9 cellular contexts compared by ENCODE assay signal in the genomic region with DNA sequence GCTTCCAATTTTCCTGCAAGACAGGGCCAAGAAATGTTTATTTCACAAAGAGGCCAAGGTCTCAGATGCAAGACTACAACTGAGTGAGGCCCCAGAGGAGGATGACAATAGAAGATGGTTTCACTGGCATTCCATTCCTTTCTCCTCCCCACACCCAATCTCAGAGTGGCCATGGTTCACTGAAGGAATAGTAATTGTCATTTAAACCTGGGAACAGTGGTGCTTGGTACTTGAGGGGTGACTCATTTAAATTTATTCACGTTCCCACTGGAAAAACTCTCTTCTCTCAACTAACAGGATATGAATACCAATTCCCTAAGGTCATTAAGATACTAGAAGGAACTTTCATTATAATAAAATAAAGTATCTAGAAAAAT. TPM values are rescaled to one million over a fixed set of nuclear protein-coding genes. Genes with fewer than 3 reads are reported as not detected.
DNase-seq lines count a peak whose midpoint lies in the region; ATAC-seq and TF ChIP-seq lines count a peak whose summit lies in the region.
"Had no signal": no experiment of that assay in that cellular context is flagged by ENCODE, and none has a peak within 500 bp of the region (broad histone marks: within the 10 kb centered on the region; RNA-seq: fewer than 3 reads in every experiment).

No MANE protein-coding gene starts in this region.

- ATAC-seq in GM23338, result peak; percentile 86
- peak in 2 of 4 donors; percentile 30 to 59 for ATAC-seq in heart left ventricle
- ATAC-seq in HG03097 (IDR thresholded peaks at IDR 0.05; ENCODE audit: low FRiP score, unreplicated experiment), result no peak
- ATAC-seq in HG02973 (IDR thresholded peaks at IDR 0.05; ENCODE audit: unreplicated experiment), result no peak

- H4K20me1 ChIP-seq in GM23338 (replicated peaks; ENCODE audit: insufficient read depth), result no peaks in the 10 kb centered on the region

- no peaks in the 10 kb centered on the region for H3K36me3 Mint-ChIP-seq in GM23338 (ENCODE audit: low read depth)

- H3F3A ChIP-seq in GM23338 (replicated peaks; ENCODE audit: low read depth), result no peaks in the 10 kb centered on the region

- H3K4me1 Mint-ChIP-seq in GM23338, result peaks cover 34% of the 10 kb centered on the region

- no peaks in the 10 kb centered on the region for H3K36me3 ChIP-seq in GM23338 (ENCODE audit: insufficient read depth)
- no peaks in the 10 kb centered on the region for H3K36me3 ChIP-seq in heart left ventricle
- no peaks in the 10 kb centered on the region for H3K36me3 ChIP-seq in skeletal muscle tissue (ENCODE audit: control insufficient read depth in 3 of 3, insufficient read depth in 3 of 3, low read length in 3 of 3)

- DNase-seq in GM23338 (ENCODE audit: low spot score) (peak; percentile 73), amniotic epithelial cell (ENCODE audit: low read depth) (peak; percentile 66), heart left ventricle (no peak), SHP77 treated with DMSO at 0.1 percent for 48 hours (lab: John Stamatoyannopoulos, UW) (no peak), RPMI8226 (no peak)
- DNase-seq: NCI-H146 had no signal

- H3K9me3 ChIP-seq in heart left ventricle (no peaks in the 10 kb centered on the region), skeletal muscle tissue (ENCODE audit: control insufficient read depth in 3 of 3, low read length in 3 of 3) (no peaks in the 10 kb centered on the region)

- WGBS in heart left ventricle, 4 donors, result 36 to 50% (median 42%) methylated on average over 1 of the region's 1 CpG

- no peak overlapping the region for H3K4me3 ChIP-seq in GM23338
- no peak overlapping the region for H3K4me3 ChIP-seq in heart left ventricle
- H3K4me3 ChIP-seq in skeletal muscle tissue (ENCODE audit: low read length in 3 of 3), result no peak overlapping the region

- H2AFZ ChIP-seq in GM23338, result no peak overlapping the region

- TF ChIP-seq POLR2A in heart left ventricle (IDR thresholded peaks at IDR 0.05), result no peak

- no peaks in the 10 kb centered on the region for H3K27me3 Mint-ChIP-seq in GM23338 (ENCODE audit: insufficient read depth, low read depth, poor library complexity)

- H3K9ac ChIP-seq in skeletal muscle tissue (ENCODE audit: low read depth in 1 of 3, low read length in 3 of 3), result no peak overlapping the region

- intact Hi-C loops in heart left ventricle (cut with DNase I), result no loop called here

- H3K9me2 ChIP-seq in GM23338 (ENCODE audit: insufficient read depth), result peaks cover 23% of the 10 kb centered on the region

- H3K4me3 Mint-ChIP-seq in GM23338, result peak overlapping the region; percentile 35; the same call in 1 of the 3 replicates

- H3K4me1 ChIP-seq in GM23338 (ENCODE audit: insufficient read depth) (peaks cover 24% of the 10 kb centered on the region), heart left ventricle (peaks cover 0 to 53% (median 16%) of the 10 kb centered on the region in 12 donors), skeletal muscle tissue (ENCODE audit: control insufficient read depth in 3 of 3, insufficient read depth in 3 of 3, low read length in 3 of 3) (peaks cover 2 to 11% (median 5%) of the 10 kb centered on the region in 3 donors)

- H3K27me3 ChIP-seq in GM23338 (ENCODE audit: insufficient read depth), result no peaks in the 10 kb centered on the region
- no peaks in the 10 kb centered on the region for H3K27me3 ChIP-seq in heart left ventricle
- H3K27me3 ChIP-seq in skeletal muscle tissue (ENCODE audit: control insufficient read depth in 3 of 3, insufficient read depth in 3 of 3, low read length in 3 of 3), result no peaks in the 10 kb centered on the region

- H3K9me3 Mint-ChIP-seq in GM23338, result no peaks in the 10 kb centered on the region

- TF ChIP-seq CTCF in GM23338 (conservative IDR thresholded peaks at IDR 0.05; ENCODE audit: low read depth in 2 of 2), result no peak
- no peak for TF ChIP-seq CTCF in heart left ventricle (IDR thresholded peaks at IDR 0.05)

- H3K27ac ChIP-seq in GM23338 (ENCODE audit: low read depth), result peak overlapping the region; percentile 86
- peak overlapping the region; percentile 25 to 84 (median 38) for H3K27ac ChIP-seq in heart left ventricle
- H3K27ac ChIP-seq in skeletal muscle tissue (ENCODE audit: low read depth, low read length), result peak overlapping the region; percentile 4

- H3K27ac Mint-ChIP-seq in GM23338, result peak overlapping the region; percentile 95

- no peaks in the 10 kb centered on the region for H3K79me2 ChIP-seq in GM23338 (replicated peaks; ENCODE audit: insufficient read depth)

- no peak overlapping the region for H3K4me2 ChIP-seq in GM23338

TF ChIP-seq in GM23338, 12 proteins besides CTCF, POLR2A, EP300 and RAD21:
- TF ChIP-seq, protein P1, sequence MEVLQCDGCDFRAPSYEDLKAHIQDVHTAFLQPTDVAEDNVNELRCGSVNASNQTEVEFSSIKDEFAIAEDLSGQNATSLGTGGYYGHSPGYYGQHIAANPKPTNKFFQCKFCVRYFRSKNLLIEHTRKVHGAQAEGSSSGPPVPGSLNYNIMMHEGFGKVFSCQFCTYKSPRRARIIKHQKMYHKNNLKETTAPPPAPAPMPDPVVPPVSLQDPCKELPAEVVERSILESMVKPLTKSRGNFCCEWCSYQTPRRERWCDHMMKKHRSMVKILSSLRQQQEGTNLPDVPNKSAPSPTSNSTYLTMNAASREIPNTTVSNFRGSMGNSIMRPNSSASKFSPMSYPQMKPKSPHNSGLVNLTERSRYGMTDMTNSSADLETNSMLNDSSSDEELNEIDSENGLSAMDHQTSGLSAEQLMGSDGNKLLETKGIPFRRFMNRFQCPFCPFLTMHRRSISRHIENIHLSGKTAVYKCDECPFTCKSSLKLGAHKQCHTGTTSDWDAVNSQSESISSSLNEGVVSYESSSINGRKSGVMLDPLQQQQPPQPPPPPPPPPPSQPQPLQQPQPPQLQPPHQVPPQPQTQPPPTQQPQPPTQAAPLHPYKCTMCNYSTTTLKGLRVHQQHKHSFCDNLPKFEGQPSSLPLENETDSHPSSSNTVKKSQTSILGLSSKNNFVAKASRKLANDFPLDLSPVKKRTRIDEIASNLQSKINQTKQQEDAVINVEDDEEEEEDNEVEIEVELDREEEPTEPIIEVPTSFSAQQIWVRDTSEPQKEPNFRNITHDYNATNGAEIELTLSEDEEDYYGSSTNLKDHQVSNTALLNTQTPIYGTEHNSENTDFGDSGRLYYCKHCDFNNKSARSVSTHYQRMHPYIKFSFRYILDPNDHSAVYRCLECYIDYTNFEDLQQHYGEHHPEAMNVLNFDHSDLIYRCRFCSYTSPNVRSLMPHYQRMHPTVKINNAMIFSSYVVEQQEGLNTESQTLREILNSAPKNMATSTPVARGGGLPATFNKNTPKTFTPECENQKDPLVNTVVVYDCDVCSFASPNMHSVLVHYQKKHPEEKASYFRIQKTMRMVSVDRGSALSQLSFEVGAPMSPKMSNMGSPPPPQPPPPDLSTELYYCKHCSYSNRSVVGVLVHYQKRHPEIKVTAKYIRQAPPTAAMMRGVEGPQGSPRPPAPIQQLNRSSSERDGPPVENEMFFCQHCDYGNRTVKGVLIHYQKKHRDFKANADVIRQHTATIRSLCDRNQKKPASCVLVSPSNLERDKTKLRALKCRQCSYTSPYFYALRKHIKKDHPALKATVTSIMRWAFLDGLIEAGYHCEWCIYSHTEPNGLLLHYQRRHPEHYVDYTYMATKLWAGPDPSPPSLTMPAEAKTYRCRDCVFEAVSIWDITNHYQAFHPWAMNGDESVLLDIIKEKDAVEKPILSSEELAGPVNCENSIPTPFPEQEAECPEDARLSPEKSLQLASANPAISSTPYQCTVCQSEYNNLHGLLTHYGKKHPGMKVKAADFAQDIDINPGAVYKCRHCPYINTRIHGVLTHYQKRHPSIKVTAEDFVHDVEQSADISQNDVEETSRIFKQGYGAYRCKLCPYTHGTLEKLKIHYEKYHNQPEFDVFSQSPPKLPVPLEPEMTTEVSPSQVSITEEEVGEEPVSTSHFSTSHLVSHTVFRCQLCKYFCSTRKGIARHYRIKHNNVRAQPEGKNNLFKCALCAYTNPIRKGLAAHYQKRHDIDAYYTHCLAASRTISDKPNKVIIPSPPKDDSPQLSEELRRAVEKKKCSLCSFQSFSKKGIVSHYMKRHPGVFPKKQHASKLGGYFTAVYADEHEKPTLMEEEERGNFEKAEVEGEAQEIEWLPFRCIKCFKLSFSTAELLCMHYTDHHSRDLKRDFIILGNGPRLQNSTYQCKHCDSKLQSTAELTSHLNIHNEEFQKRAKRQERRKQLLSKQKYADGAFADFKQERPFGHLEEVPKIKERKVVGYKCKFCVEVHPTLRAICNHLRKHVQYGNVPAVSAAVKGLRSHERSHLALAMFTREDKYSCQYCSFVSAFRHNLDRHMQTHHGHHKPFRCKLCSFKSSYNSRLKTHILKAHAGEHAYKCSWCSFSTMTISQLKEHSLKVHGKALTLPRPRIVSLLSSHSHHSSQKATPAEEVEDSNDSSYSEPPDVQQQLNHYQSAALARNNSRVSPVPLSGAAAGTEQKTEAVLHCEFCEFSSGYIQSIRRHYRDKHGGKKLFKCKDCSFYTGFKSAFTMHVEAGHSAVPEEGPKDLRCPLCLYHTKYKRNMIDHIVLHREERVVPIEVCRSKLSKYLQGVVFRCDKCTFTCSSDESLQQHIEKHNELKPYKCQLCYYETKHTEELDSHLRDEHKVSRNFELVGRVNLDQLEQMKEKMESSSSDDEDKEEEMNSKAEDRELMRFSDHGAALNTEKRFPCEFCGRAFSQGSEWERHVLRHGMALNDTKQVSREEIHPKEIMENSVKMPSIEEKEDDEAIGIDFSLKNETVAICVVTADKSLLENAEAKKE (CRISPR knock-in tag; IDR thresholded peaks at IDR 0.05), result peak; percentile 87
- no peak for TF ChIP-seq JUNB (IDR thresholded peaks at IDR 0.05; ENCODE audit: unreplicated experiment)
- 0 out of 2 replicates have a peak, but pooled peaks have one; percentile 29 for TF ChIP-seq CREB1 (CRISPR knock-in tag; IDR thresholded peaks at IDR 0.05; ENCODE audit: low read depth)
- no peak for TF ChIP-seq EZH2phosphoT487 (IDR thresholded peaks at IDR 0.05; ENCODE audit: unreplicated experiment)
- peak; percentile 28; the same call in 1 of the 2 replicates for TF ChIP-seq NANOG (IDR thresholded peaks at IDR 0.05; ENCODE audit: borderline replicate concordance)
- TF ChIP-seq EZH2 (IDR thresholded peaks at IDR 0.05; ENCODE audit: low read depth, unreplicated experiment), result no peak
- no peak for TF ChIP-seq ZNF114 (CRISPR knock-in tag; IDR thresholded peaks at IDR 0.05)
TF ChIP-seq in GM23338: peak in this region for 3.

RNA-seq across cellular contexts. Expression of gene CXCL8, which starts 35.3 kb away (rescaled TPM):
- not detected in 2 replicates for total RNA-seq in GM23338 (2014; rRNA removed; shearing (Covaris generic))
- polyA plus RNA-seq in GM23338 (2016; fragmentation: Nextera tagmentation; extraction: Ambion mirVana) (0.11 and 0.12 TPM in 2 replicates), heart left ventricle (under 1 TPM; 0.42 to 0.69 TPM)
- total RNA-seq in heart left ventricle (1 to 10 TPM in 3 of 9 donors, under 1 TPM in 3, not detected in 3; 0.15 to 7.5 (median 1.7) TPM), skeletal muscle tissue (1.0 TPM)

Comparison
In these comparisons a context has a peak if more than half of its experiments do, and no peak if none do; other contexts are left out.
1. DNase-seq: peak in GM23338 (single experiment) and amniotic epithelial cell (single experiment); none in heart left ventricle (0 of 5), SHP77 treated with DMSO at 0.1 percent for 48 hours (single experiment) and RPMI8226 (single experiment).
2. H3K27ac ChIP-seq: peak in every context shown above with its lines; median percentile 86 in GM23338; 38 in heart left ventricle; 4 in skeletal muscle tissue.